In genomic region chr10:75071756-75072155, GRCh38 we compare ENCODE assay signal across 17 cellular contexts. TPM values are rescaled to one million over a fixed set of nuclear protein-coding genes. Genes with fewer than 3 reads are reported as not detected.
A peak's percentile ranks its signal among the peaks of the same experiment; 100 is the strongest.
DNase-seq lines count a peak whose midpoint lies in the region; ATAC-seq and TF ChIP-seq lines count a peak whose summit lies in the region.
"Had no signal": no experiment of that assay in that cellular context is flagged by ENCODE, and none has a peak within 500 bp of the region (broad histone marks: within the 10 kb centered on the region; RNA-seq: fewer than 3 reads in every experiment).

No MANE protein-coding gene starts in this region.

- H3K9ac ChIP-seq in mesendoderm (ENCODE audit: low read length) = no peak overlapping the region

- no peaks in the 10 kb centered on the region for H3K79me2 ChIP-seq in GM23338 (replicated peaks; ENCODE audit: insufficient read depth)
- no peaks in the 10 kb centered on the region for H3K79me2 ChIP-seq in mesendoderm (ENCODE audit: control insufficient read depth, insufficient read depth, low read length)

- no peak overlapping the region for H4K5ac ChIP-seq in mesendoderm (ENCODE audit: low read length)

- H3K4me3 ChIP-seq in GM23338 (no peak overlapping the region), mesendoderm (ENCODE audit: low read length) (no peak overlapping the region), psoas muscle (peak overlapping the region; percentile 66)
- H3K4me3 ChIP-seq: K562, MG63, SJSA1 had no signal

- no peak overlapping the region for H3K4me2 ChIP-seq in GM23338
- H3K4me2 ChIP-seq in mesendoderm (ENCODE audit: low read length) = no peak overlapping the region

- no peaks in the 10 kb centered on the region for H3K27me3 ChIP-seq in GM23338 (ENCODE audit: insufficient read depth)
- H3K27me3 ChIP-seq in mesendoderm (ENCODE audit: insufficient read depth, low read length, poor library complexity) = no peaks in the 10 kb centered on the region
- no peaks in the 10 kb centered on the region for H3K27me3 ChIP-seq in psoas muscle (ENCODE audit: insufficient read depth in 3 of 3, low read length in 2 of 3)
- H3K27me3 ChIP-seq: MG63, SJSA1 had no signal

- H3K18ac ChIP-seq in mesendoderm (ENCODE audit: low read length) = no peak overlapping the region

- H2BK5ac ChIP-seq in mesendoderm (ENCODE audit: low read length) = no peak overlapping the region

- H3K27ac ChIP-seq in GM23338 (ENCODE audit: low read depth) (no peak overlapping the region), mesendoderm (ENCODE audit: low read depth, low read length) (no peak overlapping the region), psoas muscle (peak overlapping the region; percentile 85)
- H3K27ac ChIP-seq: SJSA1 had no signal

- no peaks in the 10 kb centered on the region for H3F3A ChIP-seq in GM23338 (replicated peaks; ENCODE audit: low read depth)

- TF ChIP-seq CTCF in GM23338 (conservative IDR thresholded peaks at IDR 0.05; ENCODE audit: low read depth in 2 of 2) = no peak
- TF ChIP-seq CTCF in psoas muscle (IDR thresholded peaks at IDR 0.05) = no peak
- no peak for TF ChIP-seq CTCF in GM13976 (IDR thresholded peaks at IDR 0.05; ENCODE audit: borderline replicate concordance, control extremely low read depth, extremely low read depth, insufficient read depth, missing control alignments)

- no CpG with 5 or more reads among the region's 14 CpGs for WGBS in mesendoderm (ENCODE audit: extremely low coverage, insufficient coverage, low lambda C conversion rate)
- WGBS in psoas muscle, 3 donors = 87 to 92% (median 91%) methylated on average over 14 of the region's 14 CpGs

- no peak overlapping the region for H3K4ac ChIP-seq in mesendoderm (ENCODE audit: low read depth, low read length)

- H3K9me3 Mint-ChIP-seq in GM23338 = no peaks in the 10 kb centered on the region
- H3K9me3 Mint-ChIP-seq: CD4-positive, alpha-beta memory T cell had no signal

- DNase-seq in GM23338 (ENCODE audit: low spot score) (no peak), NCI-H446 treated with DMSO at 0.1 percent for 48 hours (lab: John Stamatoyannopoulos, UW) (peak; percentile 4), mesendoderm (no peak), psoas muscle (no peak), T-helper 1 cell (no peak), GM13976 (ENCODE audit: low spot score) (no peak)
- DNase-seq: CD4-positive, alpha-beta memory T cell; DMS79; EL; GF-D8; H7; MG63; Right ventricle myocardium superior; RPMI8226 had no signal

- H2BK15ac ChIP-seq in mesendoderm (replicated peaks; ENCODE audit: low read depth) = no peak overlapping the region

- in situ Hi-C loops in GM13976 (cut with MboI; ENCODE audit: low sequenced_read_pairs, unreplicated experiment) = no loop called here

- H2BK120ac ChIP-seq in mesendoderm (ENCODE audit: low read depth, low read length) = no peak overlapping the region

- H3K79me1 ChIP-seq in mesendoderm (ENCODE audit: low read length) = no peaks in the 10 kb centered on the region

- 0 out of 2 replicates have a peak overlapping the region, but pooled peaks have one; percentile 38 for H3K27ac Mint-ChIP-seq in GM23338
- H3K27ac Mint-ChIP-seq: CD4-positive, alpha-beta memory T cell had no signal

- intact Hi-C loops in psoas muscle (cut with DNase I) = loop anchor here in 1 of 2 donors (2.0 kb wide), 1 partner anchor 29 kb away; no protein-coding TSS in a partner anchor

- no peak overlapping the region for H3K56ac ChIP-seq in mesendoderm (ENCODE audit: low read length)

- no peak overlapping the region for H2AK5ac ChIP-seq in mesendoderm (ENCODE audit: low read length)

- no peaks in the 10 kb centered on the region for H3K9me3 ChIP-seq in psoas muscle
- H3K9me3 ChIP-seq: MG63, SJSA1 had no signal

- no peak overlapping the region for H3K4me3 Mint-ChIP-seq in GM23338
- H3K4me3 Mint-ChIP-seq: CD4-positive, alpha-beta memory T cell had no signal

- peaks cover 8% of the 10 kb centered on the region for H3K4me1 Mint-ChIP-seq in GM23338

- no peaks in the 10 kb centered on the region for H3K9me2 ChIP-seq in GM23338 (ENCODE audit: insufficient read depth)

- H3K4me1 ChIP-seq in GM23338 (ENCODE audit: insufficient read depth) (peaks cover 12% of the 10 kb centered on the region), mesendoderm (ENCODE audit: control insufficient read depth, low read depth, low read length) (no peaks in the 10 kb centered on the region), psoas muscle (peaks cover 26% of the 10 kb centered on the region)

- H3K36me3 ChIP-seq in GM23338 (ENCODE audit: insufficient read depth) (no peaks in the 10 kb centered on the region), mesendoderm (ENCODE audit: control insufficient read depth, insufficient read depth, low read length) (no peaks in the 10 kb centered on the region), psoas muscle (ENCODE audit: insufficient read depth in 1 of 2, low read depth in 1 of 2) (no peaks in the 10 kb centered on the region)
- H3K36me3 ChIP-seq: MG63, SJSA1 had no signal

- peaks cover 5% of the 10 kb centered on the region for H3K27me3 Mint-ChIP-seq in GM23338 (ENCODE audit: insufficient read depth, low read depth, poor library complexity)
- H3K27me3 Mint-ChIP-seq: CD4-positive, alpha-beta memory T cell had no signal

- no peak overlapping the region for H4K8ac ChIP-seq in mesendoderm (ENCODE audit: low read depth, low read length)

- ATAC-seq in GM23338 = no peak
- no peak for ATAC-seq in psoas muscle
- no peak for ATAC-seq in HG03095 (IDR thresholded peaks at IDR 0.05; ENCODE audit: unreplicated experiment)

- no peaks in the 10 kb centered on the region for H4K20me1 ChIP-seq in GM23338 (replicated peaks; ENCODE audit: insufficient read depth)

- peak overlapping the region; percentile 1 for H3K23ac ChIP-seq in mesendoderm (ENCODE audit: low read length)

- H3K36me3 Mint-ChIP-seq in GM23338 (ENCODE audit: low read depth) = no peaks in the 10 kb centered on the region
- H3K36me3 Mint-ChIP-seq: CD4-positive, alpha-beta memory T cell had no signal

- H2AFZ ChIP-seq in GM23338 = peak overlapping the region; percentile 47; the same call in 1 of the 2 replicates

TF ChIP-seq in GM23338, 12 proteins besides CTCF, POLR2A, EP300 and RAD21:
- TF ChIP-seq ZNF331 (CRISPR knock-in tag; IDR thresholded peaks at IDR 0.05; ENCODE audit: low read depth) (no peak), NANOG (IDR thresholded peaks at IDR 0.05; ENCODE audit: borderline replicate concordance) (no peak), EZH2phosphoT487 (IDR thresholded peaks at IDR 0.05; ENCODE audit: unreplicated experiment) (no peak), REST (IDR thresholded peaks at IDR 0.05; ENCODE audit: unreplicated experiment) (no peak), STAT1 (IDR thresholded peaks at IDR 0.05; ENCODE audit: unreplicated experiment) (no peak), EZH2 (IDR thresholded peaks at IDR 0.05; ENCODE audit: low read depth, unreplicated experiment) (no peak), ZNF114 (CRISPR knock-in tag; IDR thresholded peaks at IDR 0.05) (no peak), JUNB (IDR thresholded peaks at IDR 0.05; ENCODE audit: unreplicated experiment) (no peak)
- TF ChIP-seq, protein P1, sequence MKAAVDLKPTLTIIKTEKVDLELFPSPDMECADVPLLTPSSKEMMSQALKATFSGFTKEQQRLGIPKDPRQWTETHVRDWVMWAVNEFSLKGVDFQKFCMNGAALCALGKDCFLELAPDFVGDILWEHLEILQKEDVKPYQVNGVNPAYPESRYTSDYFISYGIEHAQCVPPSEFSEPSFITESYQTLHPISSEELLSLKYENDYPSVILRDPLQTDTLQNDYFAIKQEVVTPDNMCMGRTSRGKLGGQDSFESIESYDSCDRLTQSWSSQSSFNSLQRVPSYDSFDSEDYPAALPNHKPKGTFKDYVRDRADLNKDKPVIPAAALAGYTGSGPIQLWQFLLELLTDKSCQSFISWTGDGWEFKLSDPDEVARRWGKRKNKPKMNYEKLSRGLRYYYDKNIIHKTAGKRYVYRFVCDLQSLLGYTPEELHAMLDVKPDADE (IDR thresholded peaks at IDR 0.05) = no peak

RNA-seq across cellular contexts. Expression of gene SAMD8, which starts 39.7 kb away (rescaled TPM):
- 26.4 and 28.4 TPM in 2 replicates for total RNA-seq in GM23338 (2014; rRNA removed; shearing (Covaris generic))
- polyA plus RNA-seq in GM23338 (2016; fragmentation: Nextera tagmentation; extraction: Ambion mirVana) = 6.4 and 7.8 TPM in 2 replicates
- 7.3 TPM for polyA plus RNA-seq in mesendoderm (2013, experiment 1 of 2)
- 7.9 TPM for polyA plus RNA-seq in mesendoderm (2013, experiment 2 of 2)
- 10 to 100 TPM; 30.0 to 44.2 (median 35.7) TPM for total RNA-seq in psoas muscle
- 10 to 100 TPM; 10.8 to 40.3 (median 21.3) TPM for polyA plus RNA-seq in psoas muscle
